ENCODE assay signal across 1 cellular context in genomic region chr16:88807142-88807625, GRCh38.
TF ChIP-seq lines count a peak whose summit lies in the region.

No MANE protein-coding gene starts in this region.

TF ChIP-seq in GM12878, 131 proteins besides CTCF, POLR2A, EP300 and RAD21:
- TF ChIP-seq SREBF1 (IDR thresholded peaks at IDR 0.05; ENCODE audit: low read length) (no peak), CHD4 (IDR thresholded peaks at IDR 0.05) (no peak), HCFC1 (IDR thresholded peaks at IDR 0.05; ENCODE audit: low read length) (no peak), IKZF1 (conservative IDR thresholded peaks at IDR 0.05) (no peak), RUNX3 (IDR thresholded peaks at IDR 0.05; ENCODE audit: low read length) (no peak), ZZZ3 (IDR thresholded peaks at IDR 0.05; ENCODE audit: control insufficient read depth, insufficient read length, low read depth) (no peak), NR2C1 (IDR thresholded peaks at IDR 0.05) (no peak), GABPA (IDR thresholded peaks at IDR 0.05; ENCODE audit: low read depth) (no peak), ZNF687 (IDR thresholded peaks at IDR 0.05) (no peak), CBX3 (IDR thresholded peaks at IDR 0.05; ENCODE audit: borderline replicate concordance, low read depth) (no peak), IRF3 (IDR thresholded peaks at IDR 0.05) (no peak), USF2 (IDR thresholded peaks at IDR 0.05; ENCODE audit: borderline replicate concordance, low read depth, low read length) (no peak), ELK1 (IDR thresholded peaks at IDR 0.05; ENCODE audit: low read depth, low read length) (no peak), MYB (IDR thresholded peaks at IDR 0.05; ENCODE audit: borderline replicate concordance, low read depth, low read length) (no peak)
